ENCODE assay signal across 8 cellular contexts in the genomic region with DNA sequence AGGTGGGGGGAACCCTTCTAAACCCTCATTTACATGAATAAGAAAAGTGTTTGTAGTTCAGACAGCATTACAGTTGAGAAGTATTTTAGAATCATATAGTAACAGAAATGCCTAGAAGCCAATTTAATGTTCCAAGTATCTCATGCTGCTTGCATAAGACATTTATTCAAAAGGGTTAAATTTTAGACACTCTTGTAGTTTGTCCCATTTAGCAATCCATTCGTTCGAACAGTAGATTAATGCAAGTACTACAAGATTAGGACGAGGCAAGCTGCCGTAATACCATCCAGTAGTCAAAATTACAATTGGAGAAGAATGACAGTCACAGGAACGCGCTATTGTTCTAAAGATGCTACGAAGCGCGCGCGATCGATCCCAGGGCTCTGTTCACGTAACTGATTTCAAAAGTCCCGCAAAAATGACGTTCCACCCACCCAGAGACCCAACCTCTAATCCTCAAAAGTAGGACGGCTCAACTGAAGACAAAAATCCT. TPM values are rescaled to one million over a fixed set of nuclear protein-coding genes. Genes with fewer than 3 reads are reported as not detected.
DNase-seq lines count a peak whose midpoint lies in the region; ATAC-seq and TF ChIP-seq lines count a peak whose summit lies in the region.

No MANE protein-coding gene starts in this region.

- H3K4me3 ChIP-seq in AG04450 (ENCODE audit: low read depth, low read length) (peak overlapping the region; percentile 91), endodermal cell (ENCODE audit: low read length) (peak overlapping the region; percentile 92)

- H3K27me3 ChIP-seq in AG04450 (ENCODE audit: control insufficient read depth, insufficient read depth, low read length), result no peaks in the 10 kb centered on the region
- no peaks in the 10 kb centered on the region for H3K27me3 ChIP-seq in endodermal cell (ENCODE audit: control insufficient read depth, insufficient read depth, low read length, poor library complexity, severe bottlenecking)

- no peaks in the 10 kb centered on the region for H3K27me3 Mint-ChIP-seq in endodermal cell (ENCODE audit: insufficient read depth)
- no peaks in the 10 kb centered on the region for H3K27me3 Mint-ChIP-seq in natural killer cell (ENCODE audit: low read depth in 2 of 2)

- POLR2A ChIA-PET in AG04450 (lab: Yijun Ruan, JAX), result interaction anchor here (0.6 to 1.4 kb wide), 3 partner anchors 13 to 239 kb away, joined by 3 to 8 read pairs (median 3); a partner anchor contains a TSS

- H3K9me3 ChIP-seq in AG04450 (ENCODE audit: control insufficient read depth, insufficient read depth, low read length) (no peaks in the 10 kb centered on the region; the same call in 1 of the 2 replicates), endodermal cell (ENCODE audit: control insufficient read depth, low read length) (no peaks in the 10 kb centered on the region)

- intact Hi-C loops in natural killer cell (cut with micrococcal nuclease), result loop anchor here (1.0 kb wide), 1 partner anchor 191 kb away; a partner anchor contains a TSS

- H3K27ac ChIP-seq in AG04450 (ENCODE audit: low read depth, low read length), result peak overlapping the region; percentile 94
- H3K27ac ChIP-seq in endodermal cell (ENCODE audit: low read depth, low read length), result peak overlapping the region; percentile 88

- H3K4me1 Mint-ChIP-seq in endodermal cell, result peaks cover 18% of the 10 kb centered on the region
- H3K4me1 Mint-ChIP-seq in natural killer cell, result peaks cover 15% of the 10 kb centered on the region in 2 donors

- H3K4me1 ChIP-seq in endodermal cell (ENCODE audit: control insufficient read depth, insufficient read depth, low read length), result no peaks in the 10 kb centered on the region

- H3K4me3 Mint-ChIP-seq in endodermal cell (peak overlapping the region; percentile 87), natural killer cell (peak overlapping the region; percentile 96)

- CTCF ChIA-PET in AG04450 (lab: Charles Lee), result no interaction called here

- no peak for TF ChIP-seq CTCF in AG04450 (IDR thresholded peaks at IDR 0.05; ENCODE audit: low read depth, low read length)
- TF ChIP-seq CTCF in endodermal cell (conservative IDR thresholded peaks at IDR 0.05), result no peak
- TF ChIP-seq CTCF in natural killer cell (IDR thresholded peaks at IDR 0.05), result no peak

- ATAC-seq in GM19035 (IDR thresholded peaks at IDR 0.05; ENCODE audit: unreplicated experiment), result peak; percentile 43
- ATAC-seq in HG03196 (IDR thresholded peaks at IDR 0.05; ENCODE audit: unreplicated experiment), result peak; percentile 13
- peak; percentile 38 to 60 (median 52) for ATAC-seq in natural killer cell
- no peak for ATAC-seq in HG03097 (IDR thresholded peaks at IDR 0.05; ENCODE audit: low FRiP score, unreplicated experiment)

- DNase-seq in AG04450 (ENCODE audit: low read depth, low spot score) (no peak), OCI-M1 (lab: John Stamatoyannopoulos, UW) (peak; percentile 87), endodermal cell (no peak), natural killer cell (no peak), GM19238 (ENCODE audit: insufficient read length, low spot score) (no peak)

- H3K27ac Mint-ChIP-seq in endodermal cell (peak overlapping the region; percentile 98), natural killer cell (peak overlapping the region; percentile 85 to 92)

- H3K9me3 Mint-ChIP-seq in endodermal cell (no peaks in the 10 kb centered on the region), natural killer cell (no peaks in the 10 kb centered on the region)

- peak overlapping the region; percentile 92 for H3K9ac ChIP-seq in endodermal cell (ENCODE audit: extremely low read depth, low read length, poor library complexity, severe bottlenecking)

- H3K36me3 Mint-ChIP-seq in endodermal cell (ENCODE audit: low read depth) (peaks cover 7% of the 10 kb centered on the region), natural killer cell (no peaks in the 10 kb centered on the region)

- peaks cover 21% of the 10 kb centered on the region for H3K36me3 ChIP-seq in endodermal cell (ENCODE audit: control insufficient read depth, insufficient read depth, low read length)

- whole genome bisulfite sequencing in endodermal cell (ENCODE audit: insufficient coverage in 1 of 2, insufficient read length in 1 of 2), 2 experiments, result 0% methylated on average over 6 to 16 of the region's 16 CpGs

RNA-seq across cellular contexts. Expression of a gene that starts 1.2 kb away (rescaled TPM):
- polyA plus RNA-seq in AG04450 (2011; rRNA removed), result 45.0 and 51.5 TPM in 2 replicates
- 23.3 and 28.7 TPM in 2 replicates for polyA minus RNA-seq in AG04450 (2011; rRNA and poly(A)+ RNA removed)
- total RNA-seq in endodermal cell (10 to 100 TPM; 40.3 to 49.3 TPM), natural killer cell (1 to 10 TPM; 2.8 to 3.9 (median 3.4) TPM)
- 47.2 TPM for polyA plus RNA-seq in endodermal cell (2013, experiment 1 of 2)
- polyA plus RNA-seq in endodermal cell (2013, experiment 2 of 2), result 49.6 TPM

RNA-seq across cellular contexts. Expression of a gene that starts 56.3 kb away (rescaled TPM):
- 8.6 and 9.1 TPM in 2 replicates for polyA plus RNA-seq in AG04450 (2011; rRNA removed)
- polyA minus RNA-seq in AG04450 (2011; rRNA and poly(A)+ RNA removed), result 7.7 and 8.0 TPM in 2 replicates
- total RNA-seq in endodermal cell (under 1 TPM in 1 of 2 donors, not detected in 1; 0.18 TPM), natural killer cell (under 1 TPM in 2 of 3 donors, not detected in 1; 0.15 to 0.45 TPM)
- polyA plus RNA-seq in endodermal cell (2013, experiment 1 of 2), result not detected
- polyA plus RNA-seq in endodermal cell (2013, experiment 2 of 2), result not detected

Comparison
In these comparisons a context has a peak if more than half of its experiments do, and no peak if none do; other contexts are left out.
1. RNA of a gene that starts 1.2 kb away (total RNA-seq): 40.3 to 49.3 TPM in endodermal cell; 2.8 to 3.9 TPM in natural killer cell; every median in the first group is over 4 times any median in the second.